12 cellular contexts compared by ENCODE assay signal in genomic region chr3:44909063-44909462, GRCh38. TPM values are rescaled to one million over a fixed set of nuclear protein-coding genes. Genes with fewer than 3 reads are reported as not detected.
"Had no signal": no experiment of that assay in that cellular context is flagged by ENCODE, and none has a peak within 500 bp of the region (broad histone marks: within the 10 kb centered on the region; RNA-seq: fewer than 3 reads in every experiment).

No MANE protein-coding gene starts in this region.

- DNase-seq: GM23248, GOT3, H7, H9, HCEC 1CT, HFFc6 had no signal

- H3K9me3 ChIP-seq: HAP-1 had no signal

- H3K27ac ChIP-seq: GM23248 had no signal

- FAIRE-seq: H1, H54 had no signal

- H2AFZ ChIP-seq: GM23248, GM23338 had no signal

- H3K9ac ChIP-seq: GM23248 had no signal

- ATAC-seq: GM23338, HCT116 had no signal

- H3K4me2 ChIP-seq: GM23338 had no signal

- H3K4me1 ChIP-seq: HAP-1 had no signal

- H3K4me3 ChIP-seq: GM23248, GM23338, HAP-1 had no signal

- H3K36me3 ChIP-seq: HAP-1 had no signal

RNA-seq across cellular contexts. Expression of gene TGM4, which starts 34.7 kb away (rescaled TPM):
- total RNA-seq: GM23248, GM23338, H1, H4, H7, H9, HFFc6 had no signal
- polyA plus RNA-seq: GM23248, GM23338 had no signal
